8 cellular contexts compared by ENCODE assay signal in genomic region chr19:38661996-38662395, GRCh38. TPM values are rescaled to one million over a fixed set of nuclear protein-coding genes. Genes with fewer than 3 reads are reported as not detected.
DNase-seq lines count a peak whose midpoint lies in the region; ATAC-seq and TF ChIP-seq lines count a peak whose summit lies in the region.

No MANE protein-coding gene starts in this region.

- in situ Hi-C loops in mammary epithelial cell (cut with MboI; ENCODE audit: low sequenced_read_pairs in 2 of 2), result no loop called here

- TF ChIP-seq CTCF in SK-N-SH (IDR thresholded peaks at IDR 0.05) (no peak), mammary epithelial cell (conservative IDR thresholded peaks at IDR 0.05 in 1 of 2, IDR thresholded peaks at IDR 0.05 in 1 of 2; ENCODE audit: extremely low read depth in 1 of 2, insufficient read depth in 1 of 2, low read depth in 1 of 2, low read length in 2 of 2) (no peak), type B pancreatic cell (conservative IDR thresholded peaks at IDR 0.05) (no peak)

- no peak for TF ChIP-seq EP300 in SK-N-SH (IDR thresholded peaks at IDR 0.05; ENCODE audit: borderline replicate concordance in 1 of 2, low read depth in 1 of 2, low read length in 1 of 2)

- 70% methylated on average over 1 of the region's 1 CpG for WGBS in SK-N-SH (ENCODE audit: low lambda C conversion rate)
- WGBS in mammary epithelial cell (ENCODE audit: low coverage, missing lambda C conversion rate), result 13% methylated on average over 1 of the region's 1 CpG

- peaks cover 74% of the 10 kb centered on the region for H3K4me1 Mint-ChIP-seq in type B pancreatic cell (ENCODE audit: unreplicated experiment)

- peak overlapping the region; percentile 83 for H3K4me3 Mint-ChIP-seq in type B pancreatic cell

- H3K27ac ChIP-seq in SK-N-SH (ENCODE audit: low read depth in 2 of 2, low read length in 1 of 2) (peak overlapping the region; percentile 36 to 99; a peak in 2 of 4 replicates), mammary epithelial cell (ENCODE audit: insufficient read depth, low read depth, low read length) (peak overlapping the region; percentile 72)

- H3K9me3 ChIP-seq in SK-N-SH (no peaks in the 10 kb centered on the region), mammary epithelial cell (replicated peaks; ENCODE audit: insufficient read depth, low read length) (no peaks in the 10 kb centered on the region)

- H3K4me1 ChIP-seq in SK-N-SH (ENCODE audit: control insufficient read depth in 1 of 2, insufficient read depth in 2 of 2, low read depth in 1 of 2, low read length in 1 of 2) (peaks cover 42 to 71% of the 10 kb centered on the region in 2 experiments; a peak in 3 of 4 replicates), mammary epithelial cell (ENCODE audit: insufficient read depth, low read length) (peaks cover 93% of the 10 kb centered on the region)

- 0 out of 2 replicates have a peak overlapping the region, but pooled peaks have one; percentile 1 for H3K4me2 ChIP-seq in SK-N-SH
- H3K4me2 ChIP-seq in mammary epithelial cell (ENCODE audit: insufficient read depth, low read depth, low read length), result peak overlapping the region; percentile 22

- ATAC-seq in SK-N-SH treated with all-trans-retinoic acid at 6 μM for 48 hours (no peak), HG03175 (IDR thresholded peaks at IDR 0.05; ENCODE audit: unreplicated experiment) (no peak)

- H3K36me3 Mint-ChIP-seq in type B pancreatic cell, result peaks cover 24% of the 10 kb centered on the region

- BruUV-seq in mammary epithelial cell (replicated peaks; lab: Mats Ljungman, UMichigan), result no TSS peak

- CTCF ChIA-PET in SK-N-SH (lab: Yijun Ruan, JAX) (interaction anchor here (1.5 kb wide), 1 partner anchor 28 kb away, joined by 3 read pairs; no protein-coding TSS in a partner anchor), mammary epithelial cell (lab: Charles Lee; ENCODE audit: low non-redundant PET) (no interaction called here)

- no peak overlapping the region for H2AFZ ChIP-seq in SK-N-SH (ENCODE audit: low read depth)
- no peak overlapping the region for H2AFZ ChIP-seq in mammary epithelial cell (ENCODE audit: low read depth, low read length)

- H4K20me1 ChIP-seq in SK-N-SH (ENCODE audit: insufficient read depth) (peaks cover 23% of the 10 kb centered on the region), mammary epithelial cell (ENCODE audit: insufficient read depth, low read length) (no peaks in the 10 kb centered on the region)

- H3K9ac ChIP-seq in SK-N-SH (no peak overlapping the region), mammary epithelial cell (ENCODE audit: insufficient read depth, low read length) (peak overlapping the region; percentile 34)

- intact Hi-C loops in mammary epithelial cell (cut with micrococcal nuclease) (no loop called here), head of caudate nucleus (cut with DNase I) (no loop called here)

- H3K9me3 Mint-ChIP-seq in type B pancreatic cell, result no peaks in the 10 kb centered on the region

- dilution Hi-C loops in mammary epithelial cell (cut with HindIII; ENCODE audit: low sequenced_read_pairs), result no loop called here

- peak overlapping the region; percentile 96 for H3K27ac Mint-ChIP-seq in type B pancreatic cell

- POLR2A ChIA-PET in SK-N-SH (lab: Yijun Ruan, JAX), result no interaction called here

- no peak for TF ChIP-seq RAD21 in SK-N-SH (IDR thresholded peaks at IDR 0.05; ENCODE audit: low read length)

- H3K36me3 ChIP-seq in SK-N-SH (replicated peaks in 1 of 2; ENCODE audit: control insufficient read depth in 1 of 2, insufficient read depth in 2 of 2, low read length in 1 of 2), result peaks cover 3 to 6% of the 10 kb centered on the region in 2 experiments
- peaks cover 13% of the 10 kb centered on the region for H3K36me3 ChIP-seq in mammary epithelial cell (ENCODE audit: insufficient read depth, low read length)

- H3K4me3 ChIP-seq in SK-N-SH (ENCODE audit: low read depth in 2 of 2, low read length in 1 of 2), result no peak overlapping the region
- H3K4me3 ChIP-seq in mammary epithelial cell (replicated peaks in 1 of 3; ENCODE audit: insufficient read depth in 1 of 3, low read depth in 2 of 3, low read length in 3 of 3), result no peak overlapping the region

- no peaks in the 10 kb centered on the region for H3K27me3 Mint-ChIP-seq in type B pancreatic cell

- no peaks in the 10 kb centered on the region for H3K9me2 ChIP-seq in SK-N-SH

- H3K27me3 ChIP-seq in SK-N-SH (ENCODE audit: insufficient read depth) (no peaks in the 10 kb centered on the region), mammary epithelial cell (ENCODE audit: insufficient read depth, low read length) (no peaks in the 10 kb centered on the region)

- DNase-seq in SK-N-SH (no peak), mammary epithelial cell (peak; percentile 94), mucosa of gallbladder (ENCODE audit: low spot score) (peak; percentile 68), type B pancreatic cell (ENCODE audit: extremely low spot score, unreplicated experiment) (no peak), head of caudate nucleus (no peak), D341Med (ENCODE audit: low spot score) (no peak)

- H3K79me2 ChIP-seq in SK-N-SH (ENCODE audit: insufficient read depth) (peaks cover 95% of the 10 kb centered on the region), mammary epithelial cell (ENCODE audit: insufficient read depth, low read length) (peaks cover 93% of the 10 kb centered on the region)

- peaks cover 48% of the 10 kb centered on the region for H3F3A ChIP-seq in SK-N-SH (replicated peaks; ENCODE audit: insufficient read depth)

TF ChIP-seq in SK-N-SH, 30 proteins besides CTCF, POLR2A, EP300 and RAD21 (continues in another document):
- TF ChIP-seq GATA2 (CRISPR knock-in tag; IDR thresholded peaks at IDR 0.05) (no peak), TAF1 (IDR thresholded peaks at IDR 0.05; ENCODE audit: borderline replicate concordance, low read depth, low read length) (no peak), MEF2A (IDR thresholded peaks at IDR 0.05; ENCODE audit: borderline replicate concordance, low read depth) (no peak), FOSL2 (IDR thresholded peaks at IDR 0.05; ENCODE audit: borderline replicate concordance, low read depth) (no peak), TEAD4 (IDR thresholded peaks at IDR 0.05; ENCODE audit: borderline replicate concordance, insufficient read depth) (no peak), FOXJ3 (CRISPR knock-in tag; IDR thresholded peaks at IDR 0.05) (no peak), NFIC (IDR thresholded peaks at IDR 0.05; ENCODE audit: borderline replicate concordance) (no peak), NRF1 (IDR thresholded peaks at IDR 0.05; ENCODE audit: low read depth, low read length) (no peak), GABPA (IDR thresholded peaks at IDR 0.05; ENCODE audit: low read depth) (no peak)

TF ChIP-seq in SK-N-SH treated with all-trans-retinoic acid at 6 μM for 48 hours, 23 proteins besides CTCF, POLR2A, EP300 and RAD21 (continues in another document):
- TF ChIP-seq ZNF565 (CRISPR knock-in tag; conservative IDR thresholded peaks at IDR 0.05; ENCODE audit: low read depth), result no peak
- TF ChIP-seq, protein P1, sequence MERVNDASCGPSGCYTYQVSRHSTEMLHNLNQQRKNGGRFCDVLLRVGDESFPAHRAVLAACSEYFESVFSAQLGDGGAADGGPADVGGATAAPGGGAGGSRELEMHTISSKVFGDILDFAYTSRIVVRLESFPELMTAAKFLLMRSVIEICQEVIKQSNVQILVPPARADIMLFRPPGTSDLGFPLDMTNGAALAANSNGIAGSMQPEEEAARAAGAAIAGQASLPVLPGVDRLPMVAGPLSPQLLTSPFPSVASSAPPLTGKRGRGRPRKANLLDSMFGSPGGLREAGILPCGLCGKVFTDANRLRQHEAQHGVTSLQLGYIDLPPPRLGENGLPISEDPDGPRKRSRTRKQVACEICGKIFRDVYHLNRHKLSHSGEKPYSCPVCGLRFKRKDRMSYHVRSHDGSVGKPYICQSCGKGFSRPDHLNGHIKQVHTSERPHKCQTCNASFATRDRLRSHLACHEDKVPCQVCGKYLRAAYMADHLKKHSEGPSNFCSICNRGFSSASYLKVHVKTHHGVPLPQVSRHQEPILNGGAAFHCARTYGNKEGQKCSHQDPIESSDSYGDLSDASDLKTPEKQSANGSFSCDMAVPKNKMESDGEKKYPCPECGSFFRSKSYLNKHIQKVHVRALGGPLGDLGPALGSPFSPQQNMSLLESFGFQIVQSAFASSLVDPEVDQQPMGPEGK (CRISPR knock-in tag; IDR thresholded peaks at IDR 0.05; ENCODE audit: borderline replicate concordance), result no peak
- no peak for TF ChIP-seq ZFP3 (CRISPR knock-in tag; IDR thresholded peaks at IDR 0.05)
- TF ChIP-seq ZFP30 (CRISPR knock-in tag; IDR thresholded peaks at IDR 0.05), result no peak
- no peak for TF ChIP-seq TOX (CRISPR knock-in tag; IDR thresholded peaks at IDR 0.05; ENCODE audit: borderline replicate concordance)
- TF ChIP-seq TCF4 (CRISPR knock-in tag; IDR thresholded peaks at IDR 0.05; ENCODE audit: borderline replicate concordance), result no peak
- TF ChIP-seq RARB (CRISPR knock-in tag; IDR thresholded peaks at IDR 0.05), result no peak

RNA-seq across cellular contexts. Expression of gene ACTN4, which starts 14.5 kb away (rescaled TPM):
- 494 and 598 TPM in 2 replicates for polyA plus RNA-seq in SK-N-SH (2012; rRNA removed)
- 222 and 365 TPM in 2 replicates for polyA plus RNA-seq in SK-N-SH (2012; cell fraction: cytosol; rRNA removed)
- 687 and 951 TPM in 2 replicates for polyA plus RNA-seq in SK-N-SH (2012; cell fraction: nucleus; rRNA removed)
- total RNA-seq in mammary epithelial cell, result 1,000 to 10,000 TPM in 1 of 2 donors, 100 to 1,000 TPM in 1; 951 to 1,146 TPM
- 524 TPM for polyA plus RNA-seq in mammary epithelial cell
- polyA minus RNA-seq in mammary epithelial cell, result 912 TPM
- 628 TPM for total RNA-seq in mucosa of gallbladder
- 475 and 776 TPM in 2 replicates for total RNA-seq in type B pancreatic cell (ENCODE audit: low replicate concordance)

RNA-seq across cellular contexts. Expression of gene EIF3K, which starts 43.0 kb away (rescaled TPM):
- 405 and 484 TPM in 2 replicates for polyA plus RNA-seq in SK-N-SH (2012; rRNA removed)
- 274 and 343 TPM in 2 replicates for polyA plus RNA-seq in SK-N-SH (2012; cell fraction: cytosol; rRNA removed)
- 285 and 487 TPM in 2 replicates for polyA plus RNA-seq in SK-N-SH (2012; cell fraction: nucleus; rRNA removed)
- total RNA-seq in mammary epithelial cell, result 100 to 1,000 TPM; 237 to 319 TPM
- 490 TPM for polyA plus RNA-seq in mammary epithelial cell
- polyA minus RNA-seq in mammary epithelial cell, result 368 TPM
- total RNA-seq in mucosa of gallbladder, result 233 TPM
- total RNA-seq in type B pancreatic cell (ENCODE audit: low replicate concordance), result 274 and 310 TPM in 2 replicates

RNA-seq across cellular contexts. Expression of gene MAP4K1, which starts 44.2 kb away (rescaled TPM):
- polyA plus RNA-seq in SK-N-SH (2012; rRNA removed) (0.31 and 0.37 TPM in 2 replicates), mammary epithelial cell (0.51 TPM)
- 0.10 and 0.20 TPM in 2 replicates for polyA plus RNA-seq in SK-N-SH (2012; cell fraction: cytosol; rRNA removed)
- polyA plus RNA-seq in SK-N-SH (2012; cell fraction: nucleus; rRNA removed), result 2.8 TPM in 2 replicates
- total RNA-seq in mammary epithelial cell (under 1 TPM in 1 of 2 donors, not detected in 1; 0.75 TPM), mucosa of gallbladder (8.2 TPM), type B pancreatic cell (ENCODE audit: low replicate concordance) (2.4 and 16.8 TPM in 2 replicates)
- not detected for polyA minus RNA-seq in mammary epithelial cell

Comparison
In these comparisons a context has a peak if more than half of its experiments do, and no peak if none do; other contexts are left out.
1. DNase-seq: peak in mammary epithelial cell (single experiment) and mucosa of gallbladder (single experiment); none in SK-N-SH (single experiment), type B pancreatic cell (single experiment), head of caudate nucleus (0 of 42) and D341Med (single experiment).